In genomic region chr2:85413592-85414421, GRCh38 we compare ENCODE assay signal across 9 cellular contexts. TPM values are rescaled to one million over a fixed set of nuclear protein-coding genes. Genes with fewer than 3 reads are reported as not detected.
DNase-seq lines count a peak whose midpoint lies in the region; ATAC-seq and TF ChIP-seq lines count a peak whose summit lies in the region.
"Had no signal": no experiment of that assay in that cellular context is flagged by ENCODE, and none has a peak within 500 bp of the region (broad histone marks: within the 10 kb centered on the region; RNA-seq: fewer than 3 reads in every experiment).

No MANE protein-coding gene starts in this region.

- H3K9me3 ChIP-seq in GM23248 (ENCODE audit: low read depth) = no peaks in the 10 kb centered on the region

- no peaks in the 10 kb centered on the region for H3K36me3 ChIP-seq in GM23248 (ENCODE audit: low read depth)

- DNase-seq in GM23248 (peak; percentile 83), nephron progenitor cell (peak; percentile 62)
- DNase-seq in activated CD8-positive, alpha-beta memory T cell treated with anti-CD3 and anti-CD28 coated beads, Interleukin-2, amount 10 ng/mL, durations not matched to agents 7 days and 5 days = peak; percentile 56

- TF ChIP-seq CTCF in nephron progenitor cell (IDR thresholded peaks at IDR 0.05) = no peak

- peak overlapping the region; percentile 86 for H2AFZ ChIP-seq in GM23248

- in situ Hi-C loops in GM23248 (cut with MboI) = no loop called here

- H3F3A ChIP-seq in GM23248 (ENCODE audit: insufficient read depth) = peaks cover 10% of the 10 kb centered on the region

- H3K27ac ChIP-seq in GM23248 = peak overlapping the region; percentile 48

- ATAC-seq in activated CD8-positive, alpha-beta memory T cell treated with anti-CD3 and anti-CD28 coated beads, Interleukin-2, amount 10 ng/mL, durations not matched to agents 7 days and 5 days = peak; percentile 34
- ATAC-seq in esophagus mucosa (peak; percentile 75), GM21515 (IDR thresholded peaks at IDR 0.05; ENCODE audit: unreplicated experiment) (no peak), HG02981 (IDR thresholded peaks at IDR 0.05; ENCODE audit: unreplicated experiment) (no peak), HG03439 (IDR thresholded peaks at IDR 0.05; ENCODE audit: unreplicated experiment) (no peak), HG02938 (IDR thresholded peaks at IDR 0.05; ENCODE audit: unreplicated experiment) (no peak)

- no peaks in the 10 kb centered on the region for H3K9me3 Mint-ChIP-seq in activated CD8-positive, alpha-beta memory T cell treated with anti-CD3 and anti-CD28 coated beads, Interleukin-2, amount 10 ng/mL, durations not matched to agents 7 days and 5 days (ENCODE audit: low read depth)
- H3K9me3 Mint-ChIP-seq in nephron progenitor cell = no peaks in the 10 kb centered on the region

- no peaks in the 10 kb centered on the region for H3K27me3 ChIP-seq in GM23248 (replicated peaks; ENCODE audit: insufficient read depth)

- no peaks in the 10 kb centered on the region for H3K36me3 Mint-ChIP-seq in activated CD8-positive, alpha-beta memory T cell treated with anti-CD3 and anti-CD28 coated beads, Interleukin-2, amount 10 ng/mL, durations not matched to agents 7 days and 5 days
- no peaks in the 10 kb centered on the region for H3K36me3 Mint-ChIP-seq in nephron progenitor cell (ENCODE audit: low read depth)

- H3K4me1 Mint-ChIP-seq in activated CD8-positive, alpha-beta memory T cell treated with anti-CD3 and anti-CD28 coated beads, Interleukin-2, amount 10 ng/mL, durations not matched to agents 7 days and 5 days = peaks cover 51% of the 10 kb centered on the region
- H3K4me1 Mint-ChIP-seq in nephron progenitor cell = peaks cover 35% of the 10 kb centered on the region

- peak overlapping the region; percentile 83 for H3K4me3 ChIP-seq in GM23248

- H3K9ac ChIP-seq in GM23248 = peak overlapping the region; percentile 84

- 4 to 5% methylated on average over 42 to 43 of the region's 44 CpGs for WGBS in GM23248 (ENCODE audit: low coverage in 1 of 2, low lambda C conversion rate in 2 of 2, missing lambda C conversion rate in 2 of 2), 2 experiments

- peaks cover 49% of the 10 kb centered on the region for H3K79me2 ChIP-seq in GM23248 (ENCODE audit: insufficient read depth)

- CTCF ChIA-PET in activated CD8-positive, alpha-beta memory T cell treated with anti-CD3 and anti-CD28 coated beads, Interleukin-2, amount 10 ng/mL, durations not matched to agents 7 days and 5 days (lab: Charles Lee) = interaction anchor here (0.6 to 1.1 kb wide), 5 partner anchors 9 to 1825 kb away, joined by 3 to 5 read pairs (median 3); no protein-coding TSS in a partner anchor

- peaks cover 34% of the 10 kb centered on the region for H3K4me1 ChIP-seq in GM23248 (ENCODE audit: insufficient read depth)

- H3K4me3 Mint-ChIP-seq in activated CD8-positive, alpha-beta memory T cell treated with anti-CD3 and anti-CD28 coated beads, Interleukin-2, amount 10 ng/mL, durations not matched to agents 7 days and 5 days = peak overlapping the region; percentile 65
- peak overlapping the region; percentile 88 for H3K4me3 Mint-ChIP-seq in nephron progenitor cell

- H3K27me3 Mint-ChIP-seq in activated CD8-positive, alpha-beta memory T cell treated with anti-CD3 and anti-CD28 coated beads, Interleukin-2, amount 10 ng/mL, durations not matched to agents 7 days and 5 days = peaks cover 8% of the 10 kb centered on the region
- peaks cover 26% of the 10 kb centered on the region for H3K27me3 Mint-ChIP-seq in nephron progenitor cell (ENCODE audit: low read depth, poor library complexity)

- no peaks in the 10 kb centered on the region for H3K9me2 ChIP-seq in GM23248 (ENCODE audit: insufficient read depth)

- peak overlapping the region; percentile 78 for H3K27ac Mint-ChIP-seq in activated CD8-positive, alpha-beta memory T cell treated with anti-CD3 and anti-CD28 coated beads, Interleukin-2, amount 10 ng/mL, durations not matched to agents 7 days and 5 days
- H3K27ac Mint-ChIP-seq in nephron progenitor cell = no peak overlapping the region

- peak overlapping the region; percentile 90 for H3K4me2 ChIP-seq in GM23248 (ENCODE audit: unreplicated experiment)

- no peaks in the 10 kb centered on the region for H4K20me1 ChIP-seq in GM23248 (ENCODE audit: insufficient read depth)

RNA-seq across cellular contexts. Expression of gene CAPG, which starts 3.6 kb away (rescaled TPM):
- 223 and 249 TPM in 2 replicates for total RNA-seq in GM23248 (2014; rRNA removed; shearing (Covaris generic))
- polyA plus RNA-seq in GM23248 (2016; fragmentation: Nextera tagmentation; extraction: Ambion mirVana) = 346 and 384 TPM in 2 replicates
- 100 to 1,000 TPM; 204 to 211 TPM for total RNA-seq in activated CD8-positive, alpha-beta memory T cell treated with anti-CD3 and anti-CD28 coated beads, Interleukin-2, amount 10 ng/mL, durations not matched to agents 7 days and 5 days
- 295 TPM for total RNA-seq in esophagus mucosa

RNA-seq across cellular contexts. Expression of gene SH2D6, which starts 4.7 kb away (rescaled TPM):
- total RNA-seq in GM23248 (2014; rRNA removed; shearing (Covaris generic)) = not detected in 2 replicates
- 0.31 TPM in 1 of 2 replicates, not detected in the other for polyA plus RNA-seq in GM23248 (2016; fragmentation: Nextera tagmentation; extraction: Ambion mirVana)
- under 1 TPM; 0.52 to 0.82 TPM for total RNA-seq in activated CD8-positive, alpha-beta memory T cell treated with anti-CD3 and anti-CD28 coated beads, Interleukin-2, amount 10 ng/mL, durations not matched to agents 7 days and 5 days
- total RNA-seq in esophagus mucosa = 0.12 TPM
- total RNA-seq: RPMI7951 had no signal

RNA-seq across cellular contexts. Expression of gene ELMOD3, which starts 59.2 kb away (rescaled TPM):
- 15.4 and 23.8 TPM in 2 replicates for total RNA-seq in GM23248 (2014; rRNA removed; shearing (Covaris generic))
- polyA plus RNA-seq in GM23248 (2016; fragmentation: Nextera tagmentation; extraction: Ambion mirVana) = 12.8 and 15.3 TPM in 2 replicates
- 10 to 100 TPM; 21.7 to 27.7 TPM for total RNA-seq in activated CD8-positive, alpha-beta memory T cell treated with anti-CD3 and anti-CD28 coated beads, Interleukin-2, amount 10 ng/mL, durations not matched to agents 7 days and 5 days
- total RNA-seq in esophagus mucosa = 8.1 TPM

RNA-seq across cellular contexts. Expression of gene RETSAT, which starts 59.5 kb away (rescaled TPM):
- total RNA-seq in GM23248 (2014; rRNA removed; shearing (Covaris generic)) = 46.0 and 68.6 TPM in 2 replicates
- polyA plus RNA-seq in GM23248 (2016; fragmentation: Nextera tagmentation; extraction: Ambion mirVana) = 15.6 and 20.4 TPM in 2 replicates
- 10 to 100 TPM; 28.2 to 35.5 TPM for total RNA-seq in activated CD8-positive, alpha-beta memory T cell treated with anti-CD3 and anti-CD28 coated beads, Interleukin-2, amount 10 ng/mL, durations not matched to agents 7 days and 5 days
- 77.9 TPM for total RNA-seq in esophagus mucosa

Comparison
In these comparisons a context has a peak if more than half of its experiments do, and no peak if none do; other contexts are left out.
1. ATAC-seq: peak in activated CD8-positive, alpha-beta memory T cell treated with anti-CD3 and anti-CD28 coated beads, Interleukin-2, amount 10 ng/mL, durations not matched to agents 7 days and 5 days (single experiment) and esophagus mucosa (single experiment); none in GM21515 (single experiment), HG02981 (single experiment), HG03439 (single experiment) and HG02938 (single experiment).
2. Peak in every context shown above with its lines, with median percentiles within 50 percentile points of each other: DNase-seq.